13 cellular contexts compared by ENCODE assay signal in the genomic region with DNA sequence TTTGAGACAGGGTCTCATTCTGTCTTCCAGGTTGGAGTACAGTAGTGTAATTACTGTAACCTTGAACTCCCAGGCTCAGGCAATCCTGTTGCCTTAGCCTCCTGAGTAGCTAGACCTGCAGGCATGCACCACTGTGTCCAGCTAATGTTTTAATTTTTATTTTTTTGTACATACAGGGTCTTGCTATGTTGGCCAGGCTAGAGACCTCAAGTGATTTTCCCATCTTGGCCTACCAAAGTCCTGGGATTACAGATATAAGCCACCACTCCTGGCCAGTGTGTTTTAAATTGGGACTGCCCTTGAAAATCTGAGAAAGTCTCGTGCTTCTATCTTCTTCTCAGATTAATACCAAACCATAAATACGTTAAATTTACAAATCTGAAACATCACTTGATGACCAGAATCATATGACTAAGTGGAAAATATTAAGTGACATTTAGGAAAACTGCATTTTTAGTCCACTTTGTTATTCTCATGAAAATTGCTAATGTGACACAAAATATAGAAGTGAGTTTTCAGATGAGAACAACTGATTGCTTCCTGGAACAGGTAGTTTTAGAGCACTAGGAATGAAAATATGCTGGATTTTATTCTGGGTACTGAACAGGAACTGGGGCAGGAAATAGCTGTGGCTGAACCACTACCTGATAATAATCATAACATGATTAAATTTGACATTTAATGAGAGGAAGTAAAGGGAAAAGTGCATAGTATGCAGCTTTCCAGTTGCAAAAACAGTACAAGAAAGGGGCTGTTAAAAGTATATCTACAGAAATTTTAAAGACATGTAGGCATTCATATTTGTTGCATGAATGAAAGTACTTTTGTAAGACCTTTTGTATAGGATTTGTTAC. TPM values are rescaled to one million over a fixed set of nuclear protein-coding genes. Genes with fewer than 3 reads are reported as not detected.
DNase-seq lines count a peak whose midpoint lies in the region; ATAC-seq and TF ChIP-seq lines count a peak whose summit lies in the region.
"Had no signal": no experiment of that assay in that cellular context is flagged by ENCODE, and none has a peak within 500 bp of the region (broad histone marks: within the 10 kb centered on the region; RNA-seq: fewer than 3 reads in every experiment).

No MANE protein-coding gene starts in this region.

- H2AFZ ChIP-seq in SK-N-SH (ENCODE audit: low read depth) = no peak overlapping the region

- peaks cover 92% of the 10 kb centered on the region for H3K79me2 ChIP-seq in SK-N-SH (ENCODE audit: insufficient read depth)

- TF ChIP-seq EP300 in SK-N-SH (IDR thresholded peaks at IDR 0.05; ENCODE audit: borderline replicate concordance in 1 of 2, low read depth in 1 of 2, low read length in 1 of 2) = peak; percentile 42 to 87; a peak in 3 of 4 replicates

- H3K9me2 ChIP-seq in SK-N-SH = no peaks in the 10 kb centered on the region

- no peak for TF ChIP-seq CTCF in SK-N-SH (IDR thresholded peaks at IDR 0.05)
- TF ChIP-seq CTCF in activated CD8-positive, alpha-beta T cell treated with anti-CD3 and anti-CD28 coated beads for 36 hours (IDR thresholded peaks at IDR 0.05) = no peak
- no peak for TF ChIP-seq CTCF in natural killer cell (IDR thresholded peaks at IDR 0.05)
- no peak for TF ChIP-seq CTCF in heart right ventricle (IDR thresholded peaks at IDR 0.05)

- H3K36me3 ChIP-seq in SK-N-SH (replicated peaks in 1 of 2; ENCODE audit: control insufficient read depth in 1 of 2, insufficient read depth in 2 of 2, low read length in 1 of 2) (peaks cover 0 to 19% of the 10 kb centered on the region in 2 experiments), heart right ventricle (no peaks in the 10 kb centered on the region)
- H3K36me3 ChIP-seq: cardiac muscle cell, upper lobe of right lung had no signal

- intact Hi-C loops in activated CD8-positive, alpha-beta T cell treated with anti-CD3 and anti-CD28 coated beads for 36 hours (cut with micrococcal nuclease) = no loop called here
- intact Hi-C loops in natural killer cell (cut with micrococcal nuclease) = no loop called here
- intact Hi-C loops in heart right ventricle (cut with DNase I) = loop anchor here in 1 of 10 donors (10.0 kb wide), 1 partner anchor 102 kb away; no protein-coding TSS in a partner anchor

- WGBS in SK-N-SH (ENCODE audit: low lambda C conversion rate) = 72% methylated on average over 2 of the region's 2 CpGs
- WGBS in heart right ventricle, 2 donors = 72 to 81% methylated on average over 2 of the region's 2 CpGs

- H3K36me3 Mint-ChIP-seq in activated CD8-positive, alpha-beta T cell treated with anti-CD3 and anti-CD28 coated beads for 36 hours (ENCODE audit: low read depth) = peaks cover 41% of the 10 kb centered on the region
- peaks cover 16% of the 10 kb centered on the region for H3K36me3 Mint-ChIP-seq in natural killer cell

- peak overlapping the region; percentile 31 for H3K4me3 Mint-ChIP-seq in activated CD8-positive, alpha-beta T cell treated with anti-CD3 and anti-CD28 coated beads for 36 hours
- peak overlapping the region; percentile 64 for H3K4me3 Mint-ChIP-seq in natural killer cell

- CTCF ChIA-PET in SK-N-SH (lab: Yijun Ruan, JAX) = interaction anchor here (1.1 to 1.8 kb wide), 3 partner anchors 15 to 151 kb away, joined by 3 to 7 read pairs (median 4); no protein-coding TSS in a partner anchor
- CTCF ChIA-PET in activated CD8-positive, alpha-beta T cell treated with anti-CD3 and anti-CD28 coated beads for 36 hours (lab: Charles Lee) = interaction anchor here (1.1 kb wide), 1 partner anchor 151 kb away, joined by 3 read pairs; no protein-coding TSS in a partner anchor

- H3K27ac Mint-ChIP-seq in activated CD8-positive, alpha-beta T cell treated with anti-CD3 and anti-CD28 coated beads for 36 hours = peak overlapping the region; percentile 75
- peak overlapping the region; percentile 45 to 51 for H3K27ac Mint-ChIP-seq in natural killer cell

- peaks cover 55% of the 10 kb centered on the region for H3K4me1 Mint-ChIP-seq in activated CD8-positive, alpha-beta T cell treated with anti-CD3 and anti-CD28 coated beads for 36 hours (ENCODE audit: low read depth)
- H3K4me1 Mint-ChIP-seq in natural killer cell = peaks cover 57 to 60% of the 10 kb centered on the region in 2 donors

- H3K27me3 Mint-ChIP-seq in activated CD8-positive, alpha-beta T cell treated with anti-CD3 and anti-CD28 coated beads for 36 hours = no peaks in the 10 kb centered on the region
- H3K27me3 Mint-ChIP-seq in natural killer cell (ENCODE audit: low read depth in 2 of 2) = no peaks in the 10 kb centered on the region

- H3K4me1 ChIP-seq in SK-N-SH (ENCODE audit: control insufficient read depth in 1 of 2, insufficient read depth in 2 of 2, low read depth in 1 of 2, low read length in 1 of 2) = peaks cover 9% of the 10 kb centered on the region in 2 experiments; a peak in 3 of 4 replicates
- H3K4me1 ChIP-seq in heart right ventricle = peaks cover 0 to 42% (median 22%) of the 10 kb centered on the region in 9 donors

- no peaks in the 10 kb centered on the region for H3K27me3 ChIP-seq in SK-N-SH (ENCODE audit: insufficient read depth)
- H3K27me3 ChIP-seq in heart right ventricle = no peaks in the 10 kb centered on the region
- H3K27me3 ChIP-seq: cardiac muscle cell, upper lobe of right lung had no signal

- H3K9me3 ChIP-seq in SK-N-SH = peaks cover 16% of the 10 kb centered on the region
- H3K9me3 ChIP-seq in heart right ventricle = peaks cover 0 to 29% (median 22%) of the 10 kb centered on the region in 11 donors

- H3K4me2 ChIP-seq in SK-N-SH = peak overlapping the region; percentile 6; the same call in 1 of the 2 replicates

- H3K9ac ChIP-seq in SK-N-SH = no peak overlapping the region

- DNase-seq in SK-N-SH = no peak
- peak; percentile 17 for DNase-seq in KG1 (lab: John Stamatoyannopoulos, UW)
- DNase-seq in activated CD8-positive, alpha-beta T cell treated with anti-CD3 and anti-CD28 coated beads for 36 hours = peak; percentile 14
- DNase-seq in natural killer cell = no peak
- no peak for DNase-seq in medulla oblongata (ENCODE audit: extremely low spot score)
- no peak for DNase-seq in heart right ventricle
- DNase-seq in cerebellar cortex (ENCODE audit: low spot score) = no peak
- DNase-seq: left ventricle myocardium superior; stimulated activated CD4-positive, alpha-beta T cell treated with anti-CD3 and anti-CD28 coated beads, Interleukin-12 subunit alpha, Interleukin-12 subunit beta, amount 100 ng/mL, for 4 hours; T1000; upper lobe of right lung had no signal

- peaks cover 21% of the 10 kb centered on the region for H3K9me3 Mint-ChIP-seq in activated CD8-positive, alpha-beta T cell treated with anti-CD3 and anti-CD28 coated beads for 36 hours
- peaks cover 0 to 7% of the 10 kb centered on the region in 2 donors for H3K9me3 Mint-ChIP-seq in natural killer cell

- no peak for TF ChIP-seq RAD21 in SK-N-SH (IDR thresholded peaks at IDR 0.05; ENCODE audit: low read length)

- no peak overlapping the region for H3K4me3 ChIP-seq in SK-N-SH (ENCODE audit: low read depth in 2 of 2, low read length in 1 of 2)
- H3K4me3 ChIP-seq in heart right ventricle = no peak overlapping the region
- H3K4me3 ChIP-seq: cardiac muscle cell, upper lobe of right lung had no signal

- peak overlapping the region; percentile 40 to 48; a peak in 3 of 4 replicates for H3K27ac ChIP-seq in SK-N-SH (ENCODE audit: low read depth in 2 of 2, low read length in 1 of 2)
- H3K27ac ChIP-seq in heart right ventricle = peak overlapping the region in 3 of 10 donors; percentile 22 to 37 (median 34)
- H3K27ac ChIP-seq: cardiac muscle cell, upper lobe of right lung had no signal

- peaks cover 23% of the 10 kb centered on the region for H3F3A ChIP-seq in SK-N-SH (replicated peaks; ENCODE audit: insufficient read depth)

- no peak for ATAC-seq in SK-N-SH treated with all-trans-retinoic acid at 6 μM for 48 hours
- ATAC-seq in activated CD8-positive, alpha-beta T cell treated with anti-CD3 and anti-CD28 coated beads for 36 hours = no peak
- no peak for ATAC-seq in natural killer cell
- no peak for ATAC-seq in heart right ventricle
- ATAC-seq: left ventricle myocardium superior, upper lobe of right lung had no signal

- no peaks in the 10 kb centered on the region for H4K20me1 ChIP-seq in SK-N-SH (ENCODE audit: insufficient read depth)

- POLR2A ChIA-PET in SK-N-SH (lab: Yijun Ruan, JAX) = no interaction called here
- POLR2A ChIA-PET in activated CD8-positive, alpha-beta T cell treated with anti-CD3 and anti-CD28 coated beads for 36 hours (lab: Charles Lee) = no interaction called here

TF ChIP-seq in SK-N-SH, 30 proteins besides CTCF, POLR2A, EP300 and RAD21 (continues in another document):
- TF ChIP-seq JUND (IDR thresholded peaks at IDR 0.05) = peak; percentile 81
- TF ChIP-seq, protein P1, sequence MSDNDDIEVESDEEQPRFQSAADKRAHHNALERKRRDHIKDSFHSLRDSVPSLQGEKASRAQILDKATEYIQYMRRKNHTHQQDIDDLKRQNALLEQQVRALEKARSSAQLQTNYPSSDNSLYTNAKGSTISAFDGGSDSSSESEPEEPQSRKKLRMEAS (IDR thresholded peaks at IDR 0.05; ENCODE audit: low read depth) = peak; percentile 22; the same call in 1 of the 2 replicates
- TF ChIP-seq FOSL2 (IDR thresholded peaks at IDR 0.05; ENCODE audit: borderline replicate concordance, low read depth) = peak; percentile 29; the same call in 1 of the 2 replicates

TF ChIP-seq in SK-N-SH treated with all-trans-retinoic acid at 6 μM for 48 hours, 23 proteins besides CTCF, POLR2A, EP300 and RAD21 (continues in another document):
- TF ChIP-seq SNAI2 (CRISPR knock-in tag; IDR thresholded peaks at IDR 0.05) = no peak
- no peak for TF ChIP-seq ZNF70 (CRISPR knock-in tag; IDR thresholded peaks at IDR 0.05)
- TF ChIP-seq RARB (CRISPR knock-in tag; IDR thresholded peaks at IDR 0.05) = no peak

RNA-seq across cellular contexts. Expression of a gene that starts 4.2 kb away (rescaled TPM):
- polyA plus RNA-seq in SK-N-SH (2012; rRNA removed) (21.2 and 29.1 TPM in 2 replicates), heart right ventricle (10 to 100 TPM; 12.8 to 13.5 TPM)
- polyA plus RNA-seq in SK-N-SH (2012; cell fraction: cytosol; rRNA removed) = 34.7 and 36.5 TPM in 2 replicates
- polyA plus RNA-seq in SK-N-SH (2012; cell fraction: nucleus; rRNA removed) = 7.9 and 20.6 TPM in 2 replicates
- 10 to 100 TPM; 25.2 to 25.4 TPM for total RNA-seq in activated CD8-positive, alpha-beta T cell treated with anti-CD3 and anti-CD28 coated beads for 36 hours
- total RNA-seq in natural killer cell (10 to 100 TPM; 23.1 to 26.9 (median 26.4) TPM), heart right ventricle (10 to 100 TPM; 13.6 to 29.1 (median 25.6) TPM)

RNA-seq across cellular contexts. Expression of a gene that starts 4.5 kb away (rescaled TPM):
- polyA plus RNA-seq in SK-N-SH (2012; rRNA removed) (24.8 and 32.5 TPM in 2 replicates), heart right ventricle (10 to 100 TPM; 13.6 to 15.6 TPM)
- polyA plus RNA-seq in SK-N-SH (2012; cell fraction: cytosol; rRNA removed) = 42.4 and 57.3 TPM in 2 replicates
- polyA plus RNA-seq in SK-N-SH (2012; cell fraction: nucleus; rRNA removed) = 4.2 and 9.1 TPM in 2 replicates
- total RNA-seq in activated CD8-positive, alpha-beta T cell treated with anti-CD3 and anti-CD28 coated beads for 36 hours = 1 to 10 TPM; 8.1 to 8.6 TPM
- total RNA-seq in natural killer cell (1 to 10 TPM; 3.4 to 5.2 (median 3.9) TPM), heart right ventricle (1 to 10 TPM; 4.7 to 9.9 (median 7.1) TPM)

Comparison
In these comparisons a context has a peak if more than half of its experiments do, and no peak if none do; other contexts are left out.
1. DNase-seq: peak in KG1 (single experiment) and activated CD8-positive, alpha-beta T cell treated with anti-CD3 and anti-CD28 coated beads for 36 hours (single experiment); none in SK-N-SH (single experiment), natural killer cell (single experiment), medulla oblongata (single experiment), heart right ventricle (0 of 2) and cerebellar cortex (single experiment).